ENCODE assay signal across 10 cellular contexts in genomic region chr11:107898270-107898669, GRCh38. TPM values are rescaled to one million over a fixed set of nuclear protein-coding genes. Genes with fewer than 3 reads are reported as not detected.
DNase-seq lines count a peak whose midpoint lies in the region; ATAC-seq and TF ChIP-seq lines count a peak whose summit lies in the region.
"Had no signal": no experiment of that assay in that cellular context is flagged by ENCODE, and none has a peak within 500 bp of the region (broad histone marks: within the 10 kb centered on the region; RNA-seq: fewer than 3 reads in every experiment).

No MANE protein-coding gene starts in this region.

- H3K4me3 Mint-ChIP-seq in stimulated activated effector memory CD8-positive, alpha-beta T cell treated with anti-CD3 and anti-CD28 coated beads, Interleukin-12 subunit alpha, Interleukin-12 subunit beta, amount 100 ng/mL, for 72 hours = no peak overlapping the region
- H3K4me3 Mint-ChIP-seq: IgD-negative memory B cell had no signal

- DNase-seq in AG09319 (ENCODE audit: extremely low read depth, low read depth) (peak; percentile 11), RPMI7951 (ENCODE audit: low read depth) (peak; percentile 53), fibroblast of pulmonary artery (ENCODE audit: low read depth) (peak; percentile 72)
- DNase-seq in stimulated activated effector memory CD8-positive, alpha-beta T cell treated with anti-CD3 and anti-CD28 coated beads, Interleukin-12 subunit alpha, Interleukin-12 subunit beta, amount 100 ng/mL, for 72 hours (ENCODE audit: low spot score in 2 of 2) = no peak
- DNase-seq in activated effector memory CD4-positive, alpha-beta T cell treated with anti-CD3 and anti-CD28 coated beads, Interleukin-2, amount 50 U/mL, for 16 hours = no peak
- DNase-seq: left cardiac atrium had no signal

- H3K27ac Mint-ChIP-seq in stimulated activated effector memory CD8-positive, alpha-beta T cell treated with anti-CD3 and anti-CD28 coated beads, Interleukin-12 subunit alpha, Interleukin-12 subunit beta, amount 100 ng/mL, for 72 hours = no peak overlapping the region
- H3K27ac Mint-ChIP-seq: IgD-negative memory B cell had no signal

- H3K9me3 Mint-ChIP-seq in stimulated activated effector memory CD8-positive, alpha-beta T cell treated with anti-CD3 and anti-CD28 coated beads, Interleukin-12 subunit alpha, Interleukin-12 subunit beta, amount 100 ng/mL, for 72 hours = no peaks in the 10 kb centered on the region
- H3K9me3 Mint-ChIP-seq: IgD-negative memory B cell had no signal

- TF ChIP-seq CTCF in AG09319 (IDR thresholded peaks at IDR 0.05; ENCODE audit: low read depth, low read length) (peak; percentile 60), GM12873 (IDR thresholded peaks at IDR 0.05; ENCODE audit: insufficient read depth, low read depth, low read length, missing control alignments) (peak; percentile 62), fibroblast of pulmonary artery (IDR thresholded peaks at IDR 0.05; ENCODE audit: low read length, missing control alignments) (peak; percentile 73)

- H3K36me3 Mint-ChIP-seq in stimulated activated effector memory CD8-positive, alpha-beta T cell treated with anti-CD3 and anti-CD28 coated beads, Interleukin-12 subunit alpha, Interleukin-12 subunit beta, amount 100 ng/mL, for 72 hours = no peaks in the 10 kb centered on the region
- H3K36me3 Mint-ChIP-seq: IgD-negative memory B cell had no signal

- H3K4me1 Mint-ChIP-seq in stimulated activated effector memory CD8-positive, alpha-beta T cell treated with anti-CD3 and anti-CD28 coated beads, Interleukin-12 subunit alpha, Interleukin-12 subunit beta, amount 100 ng/mL, for 72 hours = no peaks in the 10 kb centered on the region

- H3K4me3 ChIP-seq in fibroblast of pulmonary artery (replicated peaks; ENCODE audit: low read depth, low read length) = no peak overlapping the region

- ATAC-seq in HG03103 (IDR thresholded peaks at IDR 0.05; ENCODE audit: low read depth, unreplicated experiment) (peak; percentile 71), GM21528 (IDR thresholded peaks at IDR 0.05; ENCODE audit: low FRiP score, unreplicated experiment) (no peak)
- ATAC-seq in stimulated activated effector memory CD8-positive, alpha-beta T cell treated with anti-CD3 and anti-CD28 coated beads, Interleukin-12 subunit alpha, Interleukin-12 subunit beta, amount 100 ng/mL, for 72 hours = peak; percentile 75

RNA-seq across cellular contexts. Expression of gene RAB39A, which starts 30.0 kb away (rescaled TPM):
- 0.68 and 1.1 TPM in 2 replicates for total RNA-seq in RPMI7951 (2014; rRNA removed; shearing (Covaris generic))

RNA-seq across cellular contexts. Expression of gene SLC35F2, which starts 39.7 kb away (rescaled TPM):
- total RNA-seq in RPMI7951 (2014; rRNA removed; shearing (Covaris generic)) = 36.5 and 43.5 TPM in 2 replicates

Comparison
In these comparisons a context has a peak if more than half of its experiments do, and no peak if none do; other contexts are left out.
1. DNase-seq: peak in AG09319 (single experiment), RPMI7951 (single experiment) and fibroblast of pulmonary artery (single experiment); none in stimulated activated effector memory CD8-positive, alpha-beta T cell treated with anti-CD3 and anti-CD28 coated beads, Interleukin-12 subunit alpha, Interleukin-12 subunit beta, amount 100 ng/mL, for 72 hours (0 of 2) and activated effector memory CD4-positive, alpha-beta T cell treated with anti-CD3 and anti-CD28 coated beads, Interleukin-2, amount 50 U/mL, for 16 hours (single experiment).
2. Peak in every context shown above with its lines, with median percentiles within 50 percentile points of each other: CTCF ChIP-seq.